2 cellular contexts compared by ENCODE assay signal in the genomic region with DNA sequence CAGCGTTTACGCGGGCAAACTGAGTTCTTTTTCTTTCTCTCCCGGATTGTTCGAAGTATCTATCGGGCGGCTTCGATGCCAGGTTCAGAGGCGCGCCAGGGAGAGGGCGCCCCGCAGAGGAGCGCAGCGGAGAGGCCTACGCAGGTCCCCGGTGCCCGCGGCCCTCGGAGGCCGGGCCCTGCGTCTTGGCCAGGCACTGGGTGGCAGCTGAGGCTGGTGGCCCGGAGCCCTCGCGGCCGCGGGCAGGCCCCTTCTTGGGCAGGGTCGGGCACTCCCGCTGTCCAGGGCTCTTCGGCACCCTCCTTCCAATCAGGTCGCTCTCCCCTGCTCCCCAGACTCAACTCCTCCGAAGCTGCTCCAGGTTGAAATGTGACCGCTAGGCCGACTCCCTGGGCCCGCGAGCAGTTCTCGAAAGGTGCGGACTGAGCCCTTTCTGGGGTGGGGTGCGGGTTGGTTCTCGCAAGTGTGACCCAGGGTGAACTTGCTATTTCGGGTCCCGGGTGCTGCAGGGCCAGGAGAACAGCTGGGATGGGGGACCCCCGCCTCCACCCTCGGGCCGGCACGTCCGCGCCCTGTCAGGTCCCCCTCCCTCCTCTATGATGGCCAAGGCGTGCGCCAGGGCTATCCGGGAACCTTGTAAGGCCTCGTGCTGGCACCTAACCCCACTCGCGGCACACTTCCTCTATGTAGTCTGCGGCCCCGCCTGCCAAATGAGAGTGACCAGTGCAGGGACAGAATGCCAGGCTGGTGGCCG.
TF ChIP-seq lines count a peak whose summit lies in the region.

No MANE protein-coding gene starts in this region.

TF ChIP-seq in GM23338, 12 proteins besides CTCF, POLR2A, EP300 and RAD21:
- TF ChIP-seq EZH2 (IDR thresholded peaks at IDR 0.05; ENCODE audit: low read depth, unreplicated experiment) (peak; percentile 96), ZNF114 (CRISPR knock-in tag; IDR thresholded peaks at IDR 0.05) (no peak), EZH2phosphoT487 (IDR thresholded peaks at IDR 0.05; ENCODE audit: unreplicated experiment) (peak; percentile 37), ZNF331 (CRISPR knock-in tag; IDR thresholded peaks at IDR 0.05; ENCODE audit: low read depth) (no peak), CREB1 (CRISPR knock-in tag; IDR thresholded peaks at IDR 0.05; ENCODE audit: low read depth) (no peak)

TF ChIP-seq in endothelial cell of umbilical vein, 7 proteins besides CTCF, POLR2A, EP300 and RAD21:
- TF ChIP-seq EZH2 (IDR thresholded peaks at IDR 0.05; ENCODE audit: borderline replicate concordance, low read depth, low read length, severe bottlenecking) (peak; percentile 86), FOS (IDR thresholded peaks at IDR 0.05; ENCODE audit: borderline replicate concordance, insufficient read depth, low read length) (no peak), JUN (IDR thresholded peaks at IDR 0.05; ENCODE audit: borderline replicate concordance, insufficient read depth, insufficient read length, low read depth) (no peak), POLR2AphosphoS5 (IDR thresholded peaks at IDR 0.05; ENCODE audit: insufficient read depth, low read depth, low read length) (no peak), GATA2 (IDR thresholded peaks at IDR 0.05; ENCODE audit: insufficient read depth, insufficient read length, low read depth, low read length) (no peak)
- TF ChIP-seq, protein P1, sequence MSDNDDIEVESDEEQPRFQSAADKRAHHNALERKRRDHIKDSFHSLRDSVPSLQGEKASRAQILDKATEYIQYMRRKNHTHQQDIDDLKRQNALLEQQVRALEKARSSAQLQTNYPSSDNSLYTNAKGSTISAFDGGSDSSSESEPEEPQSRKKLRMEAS (IDR thresholded peaks at IDR 0.05; ENCODE audit: insufficient read depth, insufficient read length) = no peak
